33 cellular contexts compared by ENCODE assay signal in genomic region chr1:241648159-241648558, GRCh38. TPM values are rescaled to one million over a fixed set of nuclear protein-coding genes. Genes with fewer than 3 reads are reported as not detected.
"Had no signal": no experiment of that assay in that cellular context is flagged by ENCODE, and none has a peak within 500 bp of the region (broad histone marks: within the 10 kb centered on the region; RNA-seq: fewer than 3 reads in every experiment).

No MANE protein-coding gene starts in this region.

- H3K4me3 ChIP-seq: left ventricle myocardium inferior, lung, pancreas, prostate gland, skin epidermis, stomach, testis, thyroid gland, transverse colon, upper lobe of left lung, vagina had no signal

- ATAC-seq: naive thymus-derived CD8-positive, alpha-beta T cell; pancreas; right cardiac atrium; sciatic nerve; stimulated activated naive B cell treated with anti-CD40 and anti-IgM and Interleukin-4, amounts not matched to agents 10 μg/mL and 1 μg/mL and 100 μg/mL, for 72 hours had no signal

- FAIRE-seq: islet of Langerhans, kidney, pancreas had no signal

- H3K36me3 ChIP-seq: left ventricle myocardium inferior, pancreas, prostate gland, stomach, thyroid gland, transverse colon, upper lobe of left lung, vagina had no signal

- H3K9me3 ChIP-seq: pancreas, prostate gland, stomach, testis, thyroid gland, transverse colon, upper lobe of left lung, vagina had no signal

- H3K4me1 ChIP-seq: left ventricle myocardium inferior, pancreas, prostate gland, stomach, thyroid gland, transverse colon, upper lobe of left lung, vagina had no signal

- H3K27ac ChIP-seq: left ventricle myocardium inferior, pancreas, prostate gland, skin epidermis, stomach, testis, thyroid gland, transverse colon, upper lobe of left lung, vagina had no signal

- H3K27me3 ChIP-seq: pancreas, stomach, testis, thyroid gland, transverse colon, upper lobe of left lung, vagina had no signal

- DNase-seq: immature natural killer cell; kidney; left ventricle myocardium inferior; midbrain; naive thymus-derived CD8-positive, alpha-beta T cell; nucleus accumbens; pancreas; posterior cingulate gyrus; retina; right cardiac atrium; stimulated activated CD4-positive, alpha-beta T cell treated with anti-CD3 and anti-CD28 coated beads, Interleukin-12 subunit alpha, Interleukin-12 subunit beta, amount 100 ng/mL, for 4 hours; stimulated activated CD4-positive, alpha-beta T cell treated with anti-CD3 and anti-CD28 coated beads, Interleukin-15, amount 100 ng/mL, for 24 hours; stimulated activated CD4-positive, alpha-beta T cell treated with anti-CD3 and anti-CD28 coated beads, Interleukin-2, amount 100 ng/mL, for 24 hours; stimulated activated CD4-positive, alpha-beta T cell treated with anti-CD3 and anti-CD28 coated beads, Interleukin-4, amount 100 ng/mL, for 1 hour; stimulated activated naive B cell treated with anti-CD40 and anti-IgM and Interleukin-4, amounts not matched to agents 10 μg/mL and 1 μg/mL and 100 μg/mL, for 72 hours; stimulated activated naive CD8-positive, alpha-beta T cell treated with anti-CD3 and anti-CD28 coated beads, Interleukin-15, Interleukin-2, amounts not matched to agents 100 U/mL and 50 U/mL, for 24 hours; stomach; testis; thyroid gland; transverse colon; upper lobe of left lung had no signal

RNA-seq across cellular contexts. Expression of gene WDR64, which starts 3.9 kb away (rescaled TPM):
- total RNA-seq: kidney, left ventricle myocardium inferior, lower leg skin, lung, mesenteric fat pad, mucosa of gallbladder, neural crest cell, osteoblast, pancreas, sciatic nerve, stomach, thyroid gland, transverse colon, urinary bladder, vagina had no signal
